Comparison of ENCODE assay signal across 1 cellular context in genomic region chr9:131669234-131670172, GRCh38.
TF ChIP-seq lines count a peak whose summit lies in the region.

No MANE protein-coding gene starts in this region.

TF ChIP-seq in SK-N-SH treated with all-trans-retinoic acid at 6 μM for 48 hours, 23 proteins besides CTCF, POLR2A, EP300 and RAD21 (continued from another document):
- TF ChIP-seq ZNF70 (CRISPR knock-in tag; IDR thresholded peaks at IDR 0.05) (no peak), SNAI2 (CRISPR knock-in tag; IDR thresholded peaks at IDR 0.05) (no peak), BACH2 (CRISPR knock-in tag; IDR thresholded peaks at IDR 0.05; ENCODE audit: borderline replicate concordance) (no peak), GLIS3 (CRISPR knock-in tag; IDR thresholded peaks at IDR 0.05) (no peak), POU6F1 (CRISPR knock-in tag; IDR thresholded peaks at IDR 0.05; ENCODE audit: borderline replicate concordance, low read depth) (no peak), ZC3H10 (CRISPR knock-in tag; IDR thresholded peaks at IDR 0.05) (no peak), TCF4 (CRISPR knock-in tag; IDR thresholded peaks at IDR 0.05; ENCODE audit: borderline replicate concordance) (no peak), PPARA (CRISPR knock-in tag; IDR thresholded peaks at IDR 0.05; ENCODE audit: borderline replicate concordance) (no peak)
- TF ChIP-seq, protein P1, sequence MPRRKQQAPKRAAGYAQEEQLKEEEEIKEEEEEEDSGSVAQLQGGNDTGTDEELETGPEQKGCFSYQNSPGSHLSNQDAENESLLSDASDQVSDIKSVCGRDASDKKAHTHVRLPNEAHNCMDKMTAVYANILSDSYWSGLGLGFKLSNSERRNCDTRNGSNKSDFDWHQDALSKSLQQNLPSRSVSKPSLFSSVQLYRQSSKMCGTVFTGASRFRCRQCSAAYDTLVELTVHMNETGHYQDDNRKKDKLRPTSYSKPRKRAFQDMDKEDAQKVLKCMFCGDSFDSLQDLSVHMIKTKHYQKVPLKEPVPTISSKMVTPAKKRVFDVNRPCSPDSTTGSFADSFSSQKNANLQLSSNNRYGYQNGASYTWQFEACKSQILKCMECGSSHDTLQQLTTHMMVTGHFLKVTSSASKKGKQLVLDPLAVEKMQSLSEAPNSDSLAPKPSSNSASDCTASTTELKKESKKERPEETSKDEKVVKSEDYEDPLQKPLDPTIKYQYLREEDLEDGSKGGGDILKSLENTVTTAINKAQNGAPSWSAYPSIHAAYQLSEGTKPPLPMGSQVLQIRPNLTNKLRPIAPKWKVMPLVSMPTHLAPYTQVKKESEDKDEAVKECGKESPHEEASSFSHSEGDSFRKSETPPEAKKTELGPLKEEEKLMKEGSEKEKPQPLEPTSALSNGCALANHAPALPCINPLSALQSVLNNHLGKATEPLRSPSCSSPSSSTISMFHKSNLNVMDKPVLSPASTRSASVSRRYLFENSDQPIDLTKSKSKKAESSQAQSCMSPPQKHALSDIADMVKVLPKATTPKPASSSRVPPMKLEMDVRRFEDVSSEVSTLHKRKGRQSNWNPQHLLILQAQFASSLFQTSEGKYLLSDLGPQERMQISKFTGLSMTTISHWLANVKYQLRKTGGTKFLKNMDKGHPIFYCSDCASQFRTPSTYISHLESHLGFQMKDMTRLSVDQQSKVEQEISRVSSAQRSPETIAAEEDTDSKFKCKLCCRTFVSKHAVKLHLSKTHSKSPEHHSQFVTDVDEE (CRISPR knock-in tag; IDR thresholded peaks at IDR 0.05), result no peak
TF ChIP-seq in SK-N-SH treated with all-trans-retinoic acid at 6 μM for 48 hours: peak in this region for 0.
